ENCODE assay signal across 20 cellular contexts in the genomic region with DNA sequence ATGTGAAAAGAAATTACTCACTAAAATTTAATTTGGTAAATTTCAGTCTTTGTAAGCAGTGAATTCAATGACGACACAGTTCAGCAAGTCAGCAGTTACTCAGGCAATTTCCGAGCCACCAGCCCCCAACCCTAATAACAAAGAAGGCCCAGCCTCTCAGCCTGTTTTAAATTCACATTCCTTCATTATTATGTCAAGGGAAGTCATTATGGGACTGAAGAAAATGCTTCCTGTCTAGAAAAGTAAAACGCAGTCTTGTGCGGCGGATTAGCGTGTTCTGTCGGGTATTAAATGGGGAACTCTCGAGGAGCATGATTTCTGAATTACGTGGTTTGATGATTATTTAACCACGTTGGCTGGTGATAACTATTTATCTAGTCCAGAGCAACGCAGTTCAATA.
A peak's percentile ranks its signal among the peaks of the same experiment; 100 is the strongest.
DNase-seq lines count a peak whose midpoint lies in the region; TF ChIP-seq lines count a peak whose summit lies in the region.
"Had no signal": no experiment of that assay in that cellular context is flagged by ENCODE, and none has a peak within 500 bp of the region (broad histone marks: within the 10 kb centered on the region; RNA-seq: fewer than 3 reads in every experiment).

No MANE protein-coding gene starts in this region.

- H3K9ac ChIP-seq in HUES48 (ENCODE audit: low read depth, low read length): peak overlapping the region; percentile 73

- DNase-seq in dermis blood vessel endothelial cell: peak; percentile 85
- DNase-seq in kidney epithelial cell (ENCODE audit: low read depth): peak; percentile 73
- peak; percentile 4 for DNase-seq in skeletal muscle cell (ENCODE audit: low read depth)
- DNase-seq in mesenteric fat pad (ENCODE audit: low spot score): no peak
- no peak for DNase-seq in stomach
- DNase-seq in effector memory CD4-positive, alpha-beta T cell: no peak
- no peak for DNase-seq in DMS79 treated with DMSO at 0.1 percent for 48 hours (lab: John Stamatoyannopoulos, UW)
- DNase-seq: activated CD4-positive, alpha-beta T cell treated with anti-CD3 and anti-CD28 coated beads for 48 hours; activated naive CD8-positive, alpha-beta T cell treated with anti-CD3 and anti-CD28 coated beads for 36 hours; activated T-cell treated with anti-CD3 and anti-CD28 coated beads, Interleukin-2, amount 50 U/mL, for 24 hours; C1 segment of cervical spinal cord; DND-41; esophagus squamous epithelium; MM.1S; NCI-H2029; NCI-H774; pancreas; T-helper 2 cell had no signal

- intact Hi-C loops in stomach (cut with DNase I; ENCODE audit: low total_unique reads): no loop called here

- TF ChIP-seq CTCF in kidney epithelial cell (IDR thresholded peaks at IDR 0.05; ENCODE audit: insufficient read depth, low read length, poor library complexity, severe bottlenecking): no peak
- TF ChIP-seq CTCF in stomach (IDR thresholded peaks at IDR 0.05): no peak

- no peak for TF ChIP-seq POLR2A in stomach (IDR thresholded peaks at IDR 0.05)

- H3K36me3 ChIP-seq in HUES48 (ENCODE audit: control insufficient read depth, insufficient read depth, low read length) (no peaks in the 10 kb centered on the region), kidney epithelial cell (ENCODE audit: control insufficient read depth, insufficient read depth, low read length) (no peaks in the 10 kb centered on the region), stomach (no peaks in the 10 kb centered on the region)
- no peaks in the 10 kb centered on the region for H3K36me3 ChIP-seq in effector memory CD4-positive, alpha-beta T cell (ENCODE audit: control insufficient read depth, insufficient read depth, low read length)
- H3K36me3 ChIP-seq: esophagus squamous epithelium, pancreas, suprapubic skin had no signal

- H3K4me1 ChIP-seq in HUES48 (ENCODE audit: control insufficient read depth, insufficient read depth, low read length): peaks cover 27% of the 10 kb centered on the region
- H3K4me1 ChIP-seq in stomach: no peaks in the 10 kb centered on the region
- no peaks in the 10 kb centered on the region for H3K4me1 ChIP-seq in effector memory CD4-positive, alpha-beta T cell (ENCODE audit: control insufficient read depth, insufficient read depth, low read length, poor library complexity, severe bottlenecking)
- H3K4me1 ChIP-seq: esophagus squamous epithelium, pancreas, suprapubic skin had no signal

- no peak for TF ChIP-seq EP300 in stomach (IDR thresholded peaks at IDR 0.05)

- H3K4me3 ChIP-seq in HUES48 (ENCODE audit: low read depth, low read length) (peak overlapping the region; percentile 31; the same call in 1 of the 2 replicates), kidney epithelial cell (ENCODE audit: low read depth, low read length) (no peak overlapping the region), skeletal muscle cell (ENCODE audit: low read depth, low read length) (no peak overlapping the region), stomach (no peak overlapping the region)
- H3K4me3 ChIP-seq in effector memory CD4-positive, alpha-beta T cell (ENCODE audit: insufficient read depth, low read depth, low read length, poor library complexity, severe bottlenecking): no peak overlapping the region
- H3K4me3 ChIP-seq: esophagus squamous epithelium, pancreas, suprapubic skin had no signal

- H3K9me3 ChIP-seq in HUES48 (ENCODE audit: control insufficient read depth, insufficient read depth, low read length) (no peaks in the 10 kb centered on the region), stomach (no peaks in the 10 kb centered on the region)
- H3K9me3 ChIP-seq in effector memory CD4-positive, alpha-beta T cell (ENCODE audit: control insufficient read depth, low read length): no peaks in the 10 kb centered on the region
- H3K9me3 ChIP-seq: esophagus squamous epithelium, pancreas, suprapubic skin had no signal

- WGBS in stomach, 5 donors: 12 to 43% (median 33%) methylated on average over 11 of the region's 11 CpGs

- H3K27ac ChIP-seq in HUES48 (ENCODE audit: low read depth, low read length): peak overlapping the region; percentile 73
- H3K27ac ChIP-seq in stomach: no peak overlapping the region
- no peak overlapping the region for H3K27ac ChIP-seq in effector memory CD4-positive, alpha-beta T cell (ENCODE audit: insufficient read depth, low read length, poor library complexity, severe bottlenecking)
- H3K27ac ChIP-seq: esophagus squamous epithelium, pancreas, suprapubic skin had no signal

- no peaks in the 10 kb centered on the region for H3K27me3 ChIP-seq in HUES48 (ENCODE audit: control insufficient read depth, insufficient read depth, low read length)
- H3K27me3 ChIP-seq in kidney epithelial cell (ENCODE audit: control insufficient read depth, insufficient read depth, low read length): no peaks in the 10 kb centered on the region
- H3K27me3 ChIP-seq in stomach: peaks cover 0 to 47% (median 0%) of the 10 kb centered on the region in 3 donors
- H3K27me3 ChIP-seq in effector memory CD4-positive, alpha-beta T cell (replicated peaks; ENCODE audit: control insufficient read depth, insufficient read depth, low read length, poor library complexity, severe bottlenecking): no peaks in the 10 kb centered on the region
- H3K27me3 ChIP-seq: pancreas had no signal

Comparison
In these comparisons a context has a peak if more than half of its experiments do, and no peak if none do; other contexts are left out.
1. DNase-seq: peak in dermis blood vessel endothelial cell (single experiment), kidney epithelial cell (single experiment) and skeletal muscle cell (single experiment); none in mesenteric fat pad (single experiment), stomach (single experiment), effector memory CD4-positive, alpha-beta T cell (0 of 3) and DMS79 treated with DMSO at 0.1 percent for 48 hours (single experiment).